In genomic region chr14:76993743-76994142, GRCh38 we compare ENCODE assay signal across 2 cellular contexts.
TF ChIP-seq lines count a peak whose summit lies in the region.

No MANE protein-coding gene starts in this region.

TF ChIP-seq in IMR-90, 13 proteins besides CTCF, POLR2A, EP300 and RAD21:
- no peak for TF ChIP-seq MAFK (IDR thresholded peaks at IDR 0.05; ENCODE audit: low read depth, low read length)
- no peak for TF ChIP-seq FOS (IDR thresholded peaks at IDR 0.05; ENCODE audit: low read depth, low read length)
- no peak for TF ChIP-seq RFX5 (IDR thresholded peaks at IDR 0.05; ENCODE audit: low read depth, low read length)
- TF ChIP-seq SMC3 (IDR thresholded peaks at IDR 0.05; ENCODE audit: low read depth, low read length), result no peak
- no peak for TF ChIP-seq ELK1 (IDR thresholded peaks at IDR 0.05; ENCODE audit: borderline replicate concordance, low read depth, low read length)
- no peak for TF ChIP-seq MXI1 (IDR thresholded peaks at IDR 0.05; ENCODE audit: borderline replicate concordance, low read depth, low read length)
- no peak for TF ChIP-seq USF2 (IDR thresholded peaks at IDR 0.05; ENCODE audit: low read depth, low read length)
- no peak for TF ChIP-seq MAZ (IDR thresholded peaks at IDR 0.05; ENCODE audit: borderline replicate concordance, low read depth, low read length)
- TF ChIP-seq RCOR1 (IDR thresholded peaks at IDR 0.05; ENCODE audit: insufficient replicate concordance, low read length), result no peak
- no peak for TF ChIP-seq CHD1 (IDR thresholded peaks at IDR 0.05; ENCODE audit: low read depth, low read length)
- no peak for TF ChIP-seq CEBPB (IDR thresholded peaks at IDR 0.05; ENCODE audit: low read depth, low read length)
- TF ChIP-seq BHLHE40 (IDR thresholded peaks at IDR 0.05; ENCODE audit: low read depth, low read length), result no peak
- TF ChIP-seq NFE2L2 (IDR thresholded peaks at IDR 0.05; ENCODE audit: low read depth, low read length), result no peak

TF ChIP-seq in K562, 482 proteins besides CTCF, POLR2A, EP300 and RAD21:
- peak; percentile 72 for TF ChIP-seq PKNOX1 (IDR thresholded peaks at IDR 0.05)
- TF ChIP-seq ZBTB8A (IDR thresholded peaks at IDR 0.05; ENCODE audit: partially characterized antibody), result no peak
- TF ChIP-seq NFXL1 (CRISPR knock-in tag; IDR thresholded peaks at IDR 0.05), result no peak
- peak; percentile 68 for TF ChIP-seq MEIS2 (IDR thresholded peaks at IDR 0.05; ENCODE audit: partially characterized antibody)
- TF ChIP-seq NR2F6 (CRISPR knock-in tag; IDR thresholded peaks at IDR 0.05), result no peak
- TF ChIP-seq ZNF830 (CRISPR knock-in tag; IDR thresholded peaks at IDR 0.05), result no peak
- no peak for TF ChIP-seq E4F1 (CRISPR knock-in tag; IDR thresholded peaks at IDR 0.05; ENCODE audit: borderline replicate concordance)
- no peak for TF ChIP-seq KLF6 (CRISPR knock-in tag; IDR thresholded peaks at IDR 0.05; ENCODE audit: borderline replicate concordance)
- no peak for TF ChIP-seq FOXP1 (CRISPR knock-in tag; IDR thresholded peaks at IDR 0.05)
- no peak for TF ChIP-seq PBX2 (CRISPR knock-in tag; IDR thresholded peaks at IDR 0.05; ENCODE audit: low read depth)
- TF ChIP-seq PBX2 (tag; conservative IDR thresholded peaks at IDR 0.05; ENCODE audit: low read depth), result peak; percentile 76
- TF ChIP-seq HMG20B (CRISPR knock-in tag; IDR thresholded peaks at IDR 0.05), result no peak
- no peak for TF ChIP-seq ERF (CRISPR knock-in tag; IDR thresholded peaks at IDR 0.05)
- TF ChIP-seq FUS (optimal IDR thresholded peaks at IDR 0.05; ENCODE audit: low read depth, low read length), result no peak
- no peak for TF ChIP-seq MAFG (tag; conservative IDR thresholded peaks at IDR 0.05)
TF ChIP-seq in K562: peak in this region for 3.
